In genomic region chr12:7907009-7907408, GRCh38 we compare ENCODE assay signal across 1 cellular context.
TF ChIP-seq lines count a peak whose summit lies in the region.

No MANE protein-coding gene starts in this region.

TF ChIP-seq in HepG2, 621 proteins besides CTCF, POLR2A, EP300 and RAD21 (continued from another document and continues in another):
- TF ChIP-seq, protein P1, sequence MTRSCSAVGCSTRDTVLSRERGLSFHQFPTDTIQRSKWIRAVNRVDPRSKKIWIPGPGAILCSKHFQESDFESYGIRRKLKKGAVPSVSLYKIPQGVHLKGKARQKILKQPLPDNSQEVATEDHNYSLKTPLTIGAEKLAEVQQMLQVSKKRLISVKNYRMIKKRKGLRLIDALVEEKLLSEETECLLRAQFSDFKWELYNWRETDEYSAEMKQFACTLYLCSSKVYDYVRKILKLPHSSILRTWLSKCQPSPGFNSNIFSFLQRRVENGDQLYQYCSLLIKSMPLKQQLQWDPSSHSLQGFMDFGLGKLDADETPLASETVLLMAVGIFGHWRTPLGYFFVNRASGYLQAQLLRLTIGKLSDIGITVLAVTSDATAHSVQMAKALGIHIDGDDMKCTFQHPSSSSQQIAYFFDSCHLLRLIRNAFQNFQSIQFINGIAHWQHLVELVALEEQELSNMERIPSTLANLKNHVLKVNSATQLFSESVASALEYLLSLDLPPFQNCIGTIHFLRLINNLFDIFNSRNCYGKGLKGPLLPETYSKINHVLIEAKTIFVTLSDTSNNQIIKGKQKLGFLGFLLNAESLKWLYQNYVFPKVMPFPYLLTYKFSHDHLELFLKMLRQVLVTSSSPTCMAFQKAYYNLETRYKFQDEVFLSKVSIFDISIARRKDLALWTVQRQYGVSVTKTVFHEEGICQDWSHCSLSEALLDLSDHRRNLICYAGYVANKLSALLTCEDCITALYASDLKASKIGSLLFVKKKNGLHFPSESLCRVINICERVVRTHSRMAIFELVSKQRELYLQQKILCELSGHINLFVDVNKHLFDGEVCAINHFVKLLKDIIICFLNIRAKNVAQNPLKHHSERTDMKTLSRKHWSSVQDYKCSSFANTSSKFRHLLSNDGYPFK (CRISPR knock-in tag; IDR thresholded peaks at IDR 0.05; ENCODE audit: borderline replicate concordance): no peak
- TF ChIP-seq ZNF772 (CRISPR knock-in tag; IDR thresholded peaks at IDR 0.05) (peak; percentile 35; the same call in 1 of the 2 replicates), HMG20A (CRISPR knock-in tag; IDR thresholded peaks at IDR 0.05; ENCODE audit: borderline replicate concordance) (peak; percentile 73; the same call in 1 of the 2 replicates), GZF1 (CRISPR knock-in tag; IDR thresholded peaks at IDR 0.05) (no peak), KLF13 (CRISPR knock-in tag; IDR thresholded peaks at IDR 0.05) (no peak), POLR2G (IDR thresholded peaks at IDR 0.05; ENCODE audit: low read depth, low read length) (peak; percentile 19; the same call in 1 of the 2 replicates), RELA (CRISPR knock-in tag; IDR thresholded peaks at IDR 0.05) (no peak), ZNF142 (CRISPR knock-in tag; IDR thresholded peaks at IDR 0.05) (no peak), ZNF784 (CRISPR knock-in tag; IDR thresholded peaks at IDR 0.05; ENCODE audit: borderline replicate concordance) (no peak), KLF12 (CRISPR knock-in tag; IDR thresholded peaks at IDR 0.05; ENCODE audit: borderline replicate concordance) (no peak), ZBTB33 (CRISPR knock-in tag; IDR thresholded peaks at IDR 0.05) (0 out of 2 replicates have a peak, but pooled peaks have one; percentile 47), ZNF672 (CRISPR knock-in tag; IDR thresholded peaks at IDR 0.05) (no peak), MZF1 (CRISPR knock-in tag; IDR thresholded peaks at IDR 0.05; ENCODE audit: borderline replicate concordance) (no peak), SUZ12 (IDR thresholded peaks at IDR 0.05; ENCODE audit: low read depth, low read length) (no peak), ZSCAN25 (CRISPR knock-in tag; IDR thresholded peaks at IDR 0.05) (no peak), PHF21A (CRISPR knock-in tag; IDR thresholded peaks at IDR 0.05) (peak; percentile 81), ELF1 (CRISPR knock-in tag; IDR thresholded peaks at IDR 0.05) (peak; percentile 36; the same call in 1 of the 2 replicates), ADNP (CRISPR knock-in tag; IDR thresholded peaks at IDR 0.05) (peak; percentile 79), HOXA3 (CRISPR knock-in tag; IDR thresholded peaks at IDR 0.05) (no peak), IKZF5 (CRISPR knock-in tag; IDR thresholded peaks at IDR 0.05) (0 out of 2 replicates have a peak, but pooled peaks have one; percentile 23), ZNF331 (CRISPR knock-in tag; IDR thresholded peaks at IDR 0.05) (peak; percentile 65; the same call in 1 of the 2 replicates), THRA (CRISPR knock-in tag; IDR thresholded peaks at IDR 0.05; ENCODE audit: borderline replicate concordance) (peak; percentile 60; the same call in 1 of the 2 replicates), MIXL1 (CRISPR knock-in tag; IDR thresholded peaks at IDR 0.05) (peak; percentile 74), TIGD3 (CRISPR knock-in tag; IDR thresholded peaks at IDR 0.05; ENCODE audit: borderline replicate concordance) (no peak), ZSCAN9 (CRISPR knock-in tag; IDR thresholded peaks at IDR 0.05; ENCODE audit: borderline replicate concordance) (peak; percentile 49; the same call in 1 of the 2 replicates), ZNF326 (CRISPR knock-in tag; IDR thresholded peaks at IDR 0.05; ENCODE audit: borderline replicate concordance) (no peak), ZNF646 (CRISPR knock-in tag; IDR thresholded peaks at IDR 0.05) (peak; percentile 86)
- TF ChIP-seq, protein P2, sequence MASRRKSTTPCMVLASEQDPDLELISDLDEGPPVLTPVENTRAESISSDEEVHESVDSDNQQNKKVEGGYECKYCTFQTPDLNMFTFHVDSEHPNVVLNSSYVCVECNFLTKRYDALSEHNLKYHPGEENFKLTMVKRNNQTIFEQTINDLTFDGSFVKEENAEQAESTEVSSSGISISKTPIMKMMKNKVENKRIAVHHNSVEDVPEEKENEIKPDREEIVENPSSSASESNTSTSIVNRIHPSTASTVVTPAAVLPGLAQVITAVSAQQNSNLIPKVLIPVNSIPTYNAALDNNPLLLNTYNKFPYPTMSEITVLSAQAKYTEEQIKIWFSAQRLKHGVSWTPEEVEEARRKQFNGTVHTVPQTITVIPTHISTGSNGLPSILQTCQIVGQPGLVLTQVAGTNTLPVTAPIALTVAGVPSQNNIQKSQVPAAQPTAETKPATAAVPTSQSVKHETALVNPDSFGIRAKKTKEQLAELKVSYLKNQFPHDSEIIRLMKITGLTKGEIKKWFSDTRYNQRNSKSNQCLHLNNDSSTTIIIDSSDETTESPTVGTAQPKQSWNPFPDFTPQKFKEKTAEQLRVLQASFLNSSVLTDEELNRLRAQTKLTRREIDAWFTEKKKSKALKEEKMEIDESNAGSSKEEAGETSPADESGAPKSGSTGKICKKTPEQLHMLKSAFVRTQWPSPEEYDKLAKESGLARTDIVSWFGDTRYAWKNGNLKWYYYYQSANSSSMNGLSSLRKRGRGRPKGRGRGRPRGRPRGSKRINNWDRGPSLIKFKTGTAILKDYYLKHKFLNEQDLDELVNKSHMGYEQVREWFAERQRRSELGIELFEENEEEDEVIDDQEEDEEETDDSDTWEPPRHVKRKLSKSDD (CRISPR knock-in tag; IDR thresholded peaks at IDR 0.05; ENCODE audit: low read depth): peak; percentile 49; the same call in 1 of the 2 replicates
